Comparison of ENCODE assay signal across 24 cellular contexts in the genomic region with DNA sequence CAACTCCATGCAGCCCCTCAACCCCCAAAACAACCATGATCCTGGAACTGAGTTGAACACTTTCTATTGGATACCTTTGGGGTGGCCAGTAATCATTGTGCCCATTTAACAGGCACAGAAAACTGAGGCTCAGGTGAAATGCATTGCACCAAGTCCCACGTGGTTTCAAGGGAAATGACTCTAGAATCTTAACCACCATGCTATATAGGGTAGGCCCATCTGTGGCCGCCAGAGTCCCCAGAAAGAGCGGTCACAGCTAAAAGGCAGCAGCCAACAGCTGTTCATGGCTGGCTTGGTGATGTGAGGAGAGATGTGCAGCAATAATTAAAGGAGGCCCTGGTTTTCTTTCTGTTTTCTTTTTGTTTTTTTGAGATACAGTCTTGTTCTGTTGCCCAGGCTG. TPM values are rescaled to one million over a fixed set of nuclear protein-coding genes. Genes with fewer than 3 reads are reported as not detected.
A peak's percentile ranks its signal among the peaks of the same experiment; 100 is the strongest.
DNase-seq lines count a peak whose midpoint lies in the region; ATAC-seq and TF ChIP-seq lines count a peak whose summit lies in the region.
"Had no signal": no experiment of that assay in that cellular context is flagged by ENCODE, and none has a peak within 500 bp of the region (broad histone marks: within the 10 kb centered on the region; RNA-seq: fewer than 3 reads in every experiment).

No MANE protein-coding gene starts in this region.

- H2AK5ac ChIP-seq in mesendoderm (ENCODE audit: low read length): no peak overlapping the region

- no peak overlapping the region for H3K4me3 ChIP-seq in MM.1S (ENCODE audit: low read length)
- H3K4me3 ChIP-seq in mesendoderm (ENCODE audit: low read length): no peak overlapping the region
- H3K4me3 ChIP-seq in suprapubic skin: no peak overlapping the region
- H3K4me3 ChIP-seq: GM23248, mucosa of descending colon, upper lobe of right lung had no signal

- no peak overlapping the region for H3K9ac ChIP-seq in MM.1S (ENCODE audit: low read length)
- no peak overlapping the region for H3K9ac ChIP-seq in mesendoderm (ENCODE audit: low read length)
- H3K9ac ChIP-seq: GM23248 had no signal

- ATAC-seq in HG02678 (IDR thresholded peaks at IDR 0.05; ENCODE audit: unreplicated experiment): no peak
- ATAC-seq: left lobe of liver; mucosa of descending colon; stimulated activated memory B cell treated with anti-CD40 and anti-IgM and Interleukin-4, amounts not matched to agents 10 μg/mL and 1 μg/mL and 100 μg/mL, for 72 hours; upper lobe of right lung had no signal

- TF ChIP-seq CTCF in GM10248 (IDR thresholded peaks at IDR 0.05; ENCODE audit: control extremely low read depth, extremely low read depth, low read depth, missing control alignments): no peak
- no peak for TF ChIP-seq CTCF in MM.1S (IDR thresholded peaks at IDR 0.05; ENCODE audit: low read length)
- no peak for TF ChIP-seq CTCF in suprapubic skin (IDR thresholded peaks at IDR 0.05)

- no peak overlapping the region for H4K5ac ChIP-seq in mesendoderm (ENCODE audit: low read length)

- no peak overlapping the region for H3K4ac ChIP-seq in mesendoderm (ENCODE audit: low read depth, low read length)

- peaks cover 1% of the 10 kb centered on the region for H3K79me1 ChIP-seq in mesendoderm (ENCODE audit: low read length)

- H2BK15ac ChIP-seq in mesendoderm (replicated peaks; ENCODE audit: low read depth): no peak overlapping the region

- no peak overlapping the region for H3K18ac ChIP-seq in mesendoderm (ENCODE audit: low read length)

- no CpG with 5 or more reads among the region's 3 CpGs for WGBS in mesendoderm (ENCODE audit: extremely low coverage, insufficient coverage, low lambda C conversion rate)
- WGBS in suprapubic skin: 72% methylated on average over 3 of the region's 3 CpGs

- no peaks in the 10 kb centered on the region for H3K79me2 ChIP-seq in MM.1S (ENCODE audit: low read length)
- no peaks in the 10 kb centered on the region for H3K79me2 ChIP-seq in mesendoderm (ENCODE audit: control insufficient read depth, insufficient read depth, low read length)

- no peaks in the 10 kb centered on the region for H3K9me3 ChIP-seq in MM.1S (replicated peaks; ENCODE audit: insufficient read depth, low read length)
- no peaks in the 10 kb centered on the region for H3K9me3 ChIP-seq in suprapubic skin
- H3K9me3 ChIP-seq: mucosa of descending colon, neutrophil, right atrium auricular region, upper lobe of right lung had no signal

- no peak overlapping the region for H4K8ac ChIP-seq in mesendoderm (ENCODE audit: low read depth, low read length)

- H3F3A ChIP-seq in MM.1S (ENCODE audit: insufficient read depth, low read length): no peaks in the 10 kb centered on the region

- H2BK5ac ChIP-seq in mesendoderm (ENCODE audit: low read length): no peak overlapping the region

- H4K20me1 ChIP-seq in MM.1S (ENCODE audit: insufficient read depth, low read length): no peaks in the 10 kb centered on the region

- TF ChIP-seq POLR2A in suprapubic skin (IDR thresholded peaks at IDR 0.05): no peak

- H3K56ac ChIP-seq in mesendoderm (ENCODE audit: low read length): no peak overlapping the region

- H3K27ac ChIP-seq in MM.1S (ENCODE audit: low read length) (no peak overlapping the region), mesendoderm (ENCODE audit: low read depth, low read length) (no peak overlapping the region), suprapubic skin (no peak overlapping the region)
- H3K27ac ChIP-seq: epithelial cell of prostate, GM23248, neutrophil, upper lobe of right lung had no signal

- H3K4me1 ChIP-seq in MM.1S (ENCODE audit: low read length) (no peaks in the 10 kb centered on the region), mesendoderm (ENCODE audit: control insufficient read depth, low read depth, low read length) (peaks cover 9% of the 10 kb centered on the region), suprapubic skin (peaks cover 6% of the 10 kb centered on the region)
- H3K4me1 ChIP-seq: upper lobe of right lung had no signal

- H3K9me2 ChIP-seq in MM.1S (replicated peaks; ENCODE audit: insufficient read depth, low read length): no peaks in the 10 kb centered on the region

- H3K23ac ChIP-seq in mesendoderm (ENCODE audit: low read length): peak overlapping the region; percentile 6

- no peaks in the 10 kb centered on the region for H3K36me3 ChIP-seq in MM.1S (replicated peaks; ENCODE audit: insufficient read depth, low read length)
- H3K36me3 ChIP-seq in mesendoderm (ENCODE audit: control insufficient read depth, insufficient read depth, low read length): no peaks in the 10 kb centered on the region
- H3K36me3 ChIP-seq in suprapubic skin: no peaks in the 10 kb centered on the region
- H3K36me3 ChIP-seq: neutrophil, upper lobe of right lung had no signal

- no peak overlapping the region for H2BK120ac ChIP-seq in mesendoderm (ENCODE audit: low read depth, low read length)

- TF ChIP-seq EP300 in suprapubic skin (IDR thresholded peaks at IDR 0.05): no peak

- peak; percentile 34 for DNase-seq in GM10248 (ENCODE audit: extremely low spot score)
- peak; percentile 12 for DNase-seq in MM.1S
- no peak for DNase-seq in mesendoderm
- no peak for DNase-seq in suprapubic skin (ENCODE audit: low spot score in 2 of 2)
- DNase-seq in SKM-1 (lab: John Stamatoyannopoulos, UW; ENCODE audit: unreplicated experiment): no peak
- DNase-seq: activated CD4-positive, CD25-positive, alpha-beta regulatory T cell; C1 segment of cervical spinal cord; GDM1; GM23248; mucosa of descending colon; NCI-H1417 treated with DMSO at 0.1 percent for 48 hours; NCI-H2171; NCI-H774; upper lobe of right lung had no signal

- peaks cover 49% of the 10 kb centered on the region for H3K27me3 ChIP-seq in MM.1S (replicated peaks; ENCODE audit: insufficient read depth, low read length)
- H3K27me3 ChIP-seq in mesendoderm (ENCODE audit: insufficient read depth, low read length, poor library complexity): no peaks in the 10 kb centered on the region
- H3K27me3 ChIP-seq in suprapubic skin: peaks cover 19% of the 10 kb centered on the region
- H3K27me3 ChIP-seq: right atrium auricular region had no signal

- POLR2A ChIA-PET in GM10248 (lab: Yijun Ruan, JAX): no interaction called here

- CTCF ChIA-PET in GM10248 (lab: Yijun Ruan, JAX): interaction anchor here (1.4 kb wide), 1 partner anchor 46 kb away, joined by 4 read pairs; no protein-coding TSS in a partner anchor

- no peak overlapping the region for H3K4me2 ChIP-seq in MM.1S (ENCODE audit: low read depth, low read length)
- H3K4me2 ChIP-seq in mesendoderm (ENCODE audit: low read length): no peak overlapping the region

- H2AFZ ChIP-seq in MM.1S (ENCODE audit: low read length): no peak overlapping the region
- H2AFZ ChIP-seq: GM23248 had no signal

RNA-seq across cellular contexts. Expression of a gene that starts 2.6 kb away (rescaled TPM):
- polyA plus RNA-seq in mesendoderm (2013, experiment 1 of 2): 50.0 TPM
- polyA plus RNA-seq in mesendoderm (2013, experiment 2 of 2): 53.3 TPM
- total RNA-seq in suprapubic skin: 10 to 100 TPM; 19.9 to 31.6 (median 24.2) TPM
- total RNA-seq: activated CD8-positive, alpha-beta memory T cell treated with anti-CD3 and anti-CD28 coated beads for 36 hours; bronchial epithelial cell; dermis microvascular lymphatic vessel endothelial cell; SK-MEL-5 had no signal

RNA-seq across cellular contexts. Expression of a gene that starts 12.3 kb away (rescaled TPM):
- polyA plus RNA-seq in mesendoderm (2013, experiment 1 of 2): 32.8 TPM
- polyA plus RNA-seq in mesendoderm (2013, experiment 2 of 2): 32.9 TPM
- total RNA-seq in suprapubic skin: 10 to 100 TPM; 40.4 to 65.7 (median 57.8) TPM

RNA-seq across cellular contexts. Expression of a gene that starts 17.8 kb away (rescaled TPM):
- 96.2 TPM for polyA plus RNA-seq in mesendoderm (2013, experiment 1 of 2)
- 97.5 TPM for polyA plus RNA-seq in mesendoderm (2013, experiment 2 of 2)
- total RNA-seq in suprapubic skin: 10 to 100 TPM; 30.6 to 55.3 (median 41.1) TPM

RNA-seq across cellular contexts. Expression of a gene that starts 35.6 kb away (rescaled TPM):
- polyA plus RNA-seq in mesendoderm (2013, experiment 1 of 2): 5.3 TPM
- polyA plus RNA-seq in mesendoderm (2013, experiment 2 of 2): 5.2 TPM
- total RNA-seq in suprapubic skin: 10 to 100 TPM; 10.1 to 19.1 (median 11.8) TPM

RNA-seq across cellular contexts. Expression of a gene that starts 36.2 kb away (rescaled TPM):
- 4.5 TPM for polyA plus RNA-seq in mesendoderm (2013, experiment 1 of 2)
- 3.7 TPM for polyA plus RNA-seq in mesendoderm (2013, experiment 2 of 2)
- 10 to 100 TPM; 18.0 to 40.1 (median 32.8) TPM for total RNA-seq in suprapubic skin

Comparison
In these comparisons a context has a peak if more than half of its experiments do, and no peak if none do; other contexts are left out.
1. DNase-seq: peak in GM10248 (single experiment) and MM.1S (single experiment); none in mesendoderm (single experiment), suprapubic skin (0 of 2) and SKM-1 (single experiment).